Comparison of ENCODE assay signal across 10 cellular contexts in the genomic region with DNA sequence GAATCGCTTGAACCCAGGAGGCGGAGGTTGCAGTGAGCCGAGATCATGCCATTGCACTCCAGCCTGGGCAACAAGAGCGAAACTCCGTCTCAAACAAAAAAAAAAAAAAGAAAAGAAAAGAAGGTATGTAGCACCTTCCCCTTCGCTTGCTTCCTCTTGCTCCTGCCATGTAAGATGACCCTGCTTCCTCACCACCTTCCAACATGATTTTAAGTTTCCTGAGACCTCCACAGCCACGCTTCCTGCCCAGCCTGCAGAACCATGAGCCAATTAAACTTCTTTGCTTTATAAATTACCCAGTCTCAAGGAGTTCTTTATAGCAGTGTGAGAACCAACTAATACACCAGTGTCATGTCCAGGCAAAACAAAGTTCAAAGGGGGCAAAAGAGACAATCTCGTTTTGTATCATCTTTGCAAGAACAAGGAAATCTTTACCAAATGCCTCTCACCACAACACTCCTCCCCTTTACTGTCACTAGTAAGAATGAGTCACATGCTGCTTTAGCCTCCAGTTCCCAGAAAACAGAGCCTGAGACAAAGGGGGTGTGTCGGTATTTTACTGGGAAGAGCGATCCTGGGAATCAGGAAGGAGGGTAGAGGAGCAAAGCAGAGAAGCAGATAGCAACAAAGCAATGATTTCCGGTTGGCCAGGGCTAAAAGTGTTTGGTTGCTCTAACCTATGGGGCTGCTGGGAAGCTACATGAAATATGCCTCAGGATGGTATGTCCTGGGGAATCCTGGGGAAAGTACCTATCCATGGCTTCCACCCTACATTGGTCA. TPM values are rescaled to one million over a fixed set of nuclear protein-coding genes. Genes with fewer than 3 reads are reported as not detected.
DNase-seq lines count a peak whose midpoint lies in the region; ATAC-seq, FAIRE-seq and TF ChIP-seq lines count a peak whose summit lies in the region.
"Had no signal": no experiment of that assay in that cellular context is flagged by ENCODE, and none has a peak within 500 bp of the region (broad histone marks: within the 10 kb centered on the region; RNA-seq: fewer than 3 reads in every experiment).

No MANE protein-coding gene starts in this region.

- H3K9ac ChIP-seq in HepG2 (ENCODE audit: insufficient read depth, low read depth, low read length): no peak overlapping the region; the same call in 1 of the 2 replicates

- ATAC-seq in HepG2 (peak; percentile 63), HG03439 (IDR thresholded peaks at IDR 0.05; ENCODE audit: unreplicated experiment) (no peak)

- H3K4me2 ChIP-seq in HepG2 (ENCODE audit: low read depth, low read length): peak overlapping the region; percentile 63

- CTCF ChIA-PET in HepG2 (lab: Yijun Ruan, JAX; ENCODE audit: low intra/inter-chr PET ratio, low total read pairs): no interaction called here

- FAIRE-seq in HepG2 (lab: Jason Lieb, UNC): no peak

- peak overlapping the region; percentile 61 for H2AFZ ChIP-seq in HepG2 (ENCODE audit: low read length)

- TF ChIP-seq POLR2A in HepG2 (IDR thresholded peaks at IDR 0.05; ENCODE audit: insufficient read depth in 1 of 2, low read depth in 2 of 2, low read length in 2 of 2): no peak

- no TSS peak for BruUV-seq in HepG2 (replicated peaks; lab: Mats Ljungman, UMichigan)

- no peak for TF ChIP-seq CTCF in HepG2 (CRISPR knock-in tag; IDR thresholded peaks at IDR 0.05)

- no peak overlapping the region for H3K4me3 ChIP-seq in HepG2 (replicated peaks in 1 of 3; ENCODE audit: insufficient read depth in 1 of 3, low read depth in 2 of 3, low read length in 3 of 3)

- intact Hi-C loops in HepG2 (cut with micrococcal nuclease; ENCODE audit: unreplicated experiment): no loop called here

- H3K79me2 ChIP-seq in HepG2 (ENCODE audit: insufficient read depth, low read length): no peaks in the 10 kb centered on the region

- TF ChIP-seq EP300 in HepG2 (IDR thresholded peaks at IDR 0.05; ENCODE audit: low read depth in 2 of 2, low read length in 2 of 2): peak in 1 of 2 experiments; percentile 25; a peak in 1 of 4 replicates
- TF ChIP-seq EP300 in HepG2 (CRISPR knock-in tag; IDR thresholded peaks at IDR 0.05; ENCODE audit: borderline replicate concordance): no peak

- no peak for TF ChIP-seq RAD21 in HepG2 (CRISPR knock-in tag; IDR thresholded peaks at IDR 0.05)

- POLR2A ChIA-PET in HepG2 (lab: Yijun Ruan, JAX): interaction anchor here (1.8 kb wide), 1 partner anchor 17 kb away, joined by 8 read pairs; no protein-coding TSS in a partner anchor

- no peaks in the 10 kb centered on the region for H3K9me3 ChIP-seq in HepG2 (ENCODE audit: low read length)

- peaks cover 55% of the 10 kb centered on the region for H3K4me1 ChIP-seq in HepG2 (ENCODE audit: insufficient read depth, low read length)

- WGBS in HepG2 (ENCODE audit: low lambda C conversion rate): 62% methylated on average over 11 of the region's 11 CpGs

- no peaks in the 10 kb centered on the region for H3K27me3 ChIP-seq in HepG2 (ENCODE audit: control insufficient read depth in 1 of 2, insufficient read depth in 2 of 2, low read length in 2 of 2)

- no peaks in the 10 kb centered on the region for H3K36me3 ChIP-seq in HepG2 (replicated peaks in 1 of 2; ENCODE audit: control insufficient read depth in 1 of 2, insufficient read depth in 2 of 2, low read length in 2 of 2)

- no peaks in the 10 kb centered on the region for H4K20me1 ChIP-seq in HepG2 (ENCODE audit: insufficient read depth, low read length)

- H3K27ac ChIP-seq in HepG2 (ENCODE audit: extremely low read length, insufficient read depth, low read length): no peak overlapping the region

- peak; percentile 78 for DNase-seq in AG20443 (ENCODE audit: low spot score)
- DNase-seq in HT1080 (ENCODE audit: low read depth): peak; percentile 87
- DNase-seq in astrocyte of the hippocampus (ENCODE audit: low read depth, low spot score): peak; percentile 80
- DNase-seq in HepG2 (ENCODE audit: low spot score): peak; percentile 62
- DNase-seq in hypothalamus (lab: John Stamatoyannopoulos, UW): no peak
- no peak for DNase-seq in COR-L47 (lab: John Stamatoyannopoulos, UW)
- DNase-seq in pons (ENCODE audit: low spot score): no peak
- DNase-seq: left cardiac atrium, NCI-H446 treated with DMSO at 0.1 percent for 48 hours had no signal

- in situ Hi-C loops in HepG2 (cut with HindIII; ENCODE audit: extremely low pct_ligation_motif_present, low pct_unique_long_range_greater_than_20kb): no loop called here

TF ChIP-seq in HepG2, 621 proteins besides CTCF, POLR2A, EP300 and RAD21 (continues in another document):
- TF ChIP-seq ZNF230 (CRISPR knock-in tag; IDR thresholded peaks at IDR 0.05): no peak
- TF ChIP-seq ZNF552 (CRISPR knock-in tag; IDR thresholded peaks at IDR 0.05; ENCODE audit: borderline replicate concordance): no peak
- no peak for TF ChIP-seq ARNT (IDR thresholded peaks at IDR 0.05)
- TF ChIP-seq MAZ (IDR thresholded peaks at IDR 0.05; ENCODE audit: borderline replicate concordance, low read depth, low read length): no peak
- no peak for TF ChIP-seq MAZ (CRISPR knock-in tag; IDR thresholded peaks at IDR 0.05; ENCODE audit: low read depth)
- no peak for TF ChIP-seq JUNB (CRISPR knock-in tag; IDR thresholded peaks at IDR 0.05; ENCODE audit: borderline replicate concordance)
- TF ChIP-seq ZNF567 (CRISPR knock-in tag; IDR thresholded peaks at IDR 0.05; ENCODE audit: borderline replicate concordance): no peak
- no peak for TF ChIP-seq ZNF776 (CRISPR knock-in tag; IDR thresholded peaks at IDR 0.05)
- no peak for TF ChIP-seq ZNF709 (CRISPR knock-in tag; IDR thresholded peaks at IDR 0.05)
- no peak for TF ChIP-seq ZKSCAN5 (CRISPR knock-in tag; IDR thresholded peaks at IDR 0.05)
- TF ChIP-seq ZNF260 (CRISPR knock-in tag; IDR thresholded peaks at IDR 0.05; ENCODE audit: borderline replicate concordance, low read depth): no peak
- no peak for TF ChIP-seq MIXL1 (CRISPR knock-in tag; IDR thresholded peaks at IDR 0.05)

RNA-seq across cellular contexts. Expression of gene MCHR1, which starts 10.5 kb away (rescaled TPM):
- total RNA-seq in HT1080 (2014; rRNA removed; shearing (Covaris generic)): 0.14 TPM in 1 of 2 replicates, not detected in the other
- not detected in 2 replicates for polyA plus RNA-seq in HT1080 (2015; cell fraction: cytosol; rRNA removed)
- polyA plus RNA-seq in HT1080 (2015; cell fraction: nucleus; rRNA removed): not detected in 2 replicates
- total RNA-seq in HepG2 (2016; rRNA removed; fragmentation: Illumina TruSeq; extraction: Trizol): 0.28 and 0.40 TPM in 2 replicates
- 0.09 and 0.20 TPM in 2 replicates for total RNA-seq in HepG2 (2016; cell fraction: cytosol; rRNA removed; fragmentation: Illumina TruSeq; extraction: Trizol; ENCODE audit: low read depth)
- 0.25 and 0.35 TPM in 2 replicates for total RNA-seq in HepG2 (2016; cell fraction: insoluble cytoplasmic fraction; rRNA removed; fragmentation: Illumina TruSeq; extraction: Trizol)
- total RNA-seq in HepG2 (2016; cell fraction: membrane; rRNA removed; fragmentation: Illumina TruSeq; extraction: Trizol): 0.31 and 0.41 TPM in 2 replicates
- total RNA-seq in HepG2 (2016; cell fraction: nucleus; rRNA removed; fragmentation: Illumina TruSeq; extraction: Trizol): 0.28 and 0.34 TPM in 2 replicates
- polyA plus RNA-seq in HepG2 (2011; rRNA removed): 0.42 and 0.83 TPM in 2 replicates
- 0.38 and 0.42 TPM in 2 replicates for polyA plus RNA-seq in HepG2 (2011; cell fraction: cytosol; rRNA removed)
- polyA plus RNA-seq in HepG2 (2011; cell fraction: nucleus; rRNA removed): 0.08 and 0.24 TPM in 2 replicates
- polyA plus RNA-seq in HepG2 (2012): 0.21 and 0.59 TPM in 2 replicates
- polyA plus RNA-seq in HepG2 (2016; cell fraction: cytosol; fragmentation: Illumina TruSeq; extraction: Trizol; ENCODE audit: low read depth): 0.16 and 0.25 TPM in 2 replicates
- polyA plus RNA-seq in HepG2 (2016; cell fraction: insoluble cytoplasmic fraction; fragmentation: Illumina TruSeq; extraction: Trizol; ENCODE audit: low read depth): 0.35 and 0.46 TPM in 2 replicates
- 0.16 and 0.31 TPM in 2 replicates for polyA plus RNA-seq in HepG2 (2016; cell fraction: membrane; fragmentation: Illumina TruSeq; extraction: Trizol; ENCODE audit: low read depth)
- 0.25 TPM in 1 of 2 replicates, not detected in the other for polyA plus RNA-seq in HepG2 (2016; cell fraction: nucleus; fragmentation: Illumina TruSeq; extraction: Trizol; ENCODE audit: insufficient read depth, low read depth)
- polyA minus RNA-seq in HepG2 (2011; rRNA and poly(A)+ RNA removed; ENCODE audit: low replicate concordance): 2.8 TPM in 1 of 2 replicates, not detected in the other
- polyA minus RNA-seq in HepG2 (2011; cell fraction: cytosol; rRNA and poly(A)+ RNA removed): not detected in 2 replicates
- not detected in 2 replicates for polyA minus RNA-seq in HepG2 (2011; cell fraction: nucleus; rRNA and poly(A)+ RNA removed)

RNA-seq across cellular contexts. Expression of gene MRTFA, which starts 32.3 kb away (rescaled TPM):
- total RNA-seq in HT1080 (2014; rRNA removed; shearing (Covaris generic)): 23.6 and 23.9 TPM in 2 replicates
- polyA plus RNA-seq in HT1080 (2015; cell fraction: cytosol; rRNA removed): 21.5 and 24.0 TPM in 2 replicates
- polyA plus RNA-seq in HT1080 (2015; cell fraction: nucleus; rRNA removed): 33.8 and 40.8 TPM in 2 replicates
- total RNA-seq in HepG2 (2016; rRNA removed; fragmentation: Illumina TruSeq; extraction: Trizol): 8.2 and 9.9 TPM in 2 replicates
- total RNA-seq in HepG2 (2016; cell fraction: cytosol; rRNA removed; fragmentation: Illumina TruSeq; extraction: Trizol; ENCODE audit: low read depth): 10.0 and 14.3 TPM in 2 replicates
- 5.1 and 7.9 TPM in 2 replicates for total RNA-seq in HepG2 (2016; cell fraction: insoluble cytoplasmic fraction; rRNA removed; fragmentation: Illumina TruSeq; extraction: Trizol)
- total RNA-seq in HepG2 (2016; cell fraction: membrane; rRNA removed; fragmentation: Illumina TruSeq; extraction: Trizol): 4.8 and 7.5 TPM in 2 replicates
- total RNA-seq in HepG2 (2016; cell fraction: nucleus; rRNA removed; fragmentation: Illumina TruSeq; extraction: Trizol): 11.0 and 11.8 TPM in 2 replicates
- polyA plus RNA-seq in HepG2 (2011; rRNA removed): 2.4 TPM in 2 replicates
- polyA plus RNA-seq in HepG2 (2011; cell fraction: cytosol; rRNA removed): 2.0 and 2.1 TPM in 2 replicates
- 12.6 and 14.1 TPM in 2 replicates for polyA plus RNA-seq in HepG2 (2011; cell fraction: nucleus; rRNA removed)
- polyA plus RNA-seq in HepG2 (2012): 5.7 and 10.2 TPM in 2 replicates
- polyA plus RNA-seq in HepG2 (2016; cell fraction: cytosol; fragmentation: Illumina TruSeq; extraction: Trizol; ENCODE audit: low read depth): 0.74 and 0.75 TPM in 2 replicates
- polyA plus RNA-seq in HepG2 (2016; cell fraction: insoluble cytoplasmic fraction; fragmentation: Illumina TruSeq; extraction: Trizol; ENCODE audit: low read depth): 5.4 and 8.3 TPM in 2 replicates
- polyA plus RNA-seq in HepG2 (2016; cell fraction: membrane; fragmentation: Illumina TruSeq; extraction: Trizol; ENCODE audit: low read depth): 1.4 and 1.8 TPM in 2 replicates
- 13.8 and 15.2 TPM in 2 replicates for polyA plus RNA-seq in HepG2 (2016; cell fraction: nucleus; fragmentation: Illumina TruSeq; extraction: Trizol; ENCODE audit: insufficient read depth, low read depth)
- 19.1 and 29.6 TPM in 2 replicates for polyA minus RNA-seq in HepG2 (2011; rRNA and poly(A)+ RNA removed; ENCODE audit: low replicate concordance)
- 12.1 and 18.0 TPM in 2 replicates for polyA minus RNA-seq in HepG2 (2011; cell fraction: cytosol; rRNA and poly(A)+ RNA removed)
- polyA minus RNA-seq in HepG2 (2011; cell fraction: nucleus; rRNA and poly(A)+ RNA removed): 24.1 and 32.1 TPM in 2 replicates

Comparison
In these comparisons a context has a peak if more than half of its experiments do, and no peak if none do; other contexts are left out.
1. DNase-seq: peak in AG20443 (single experiment), HT1080 (single experiment), astrocyte of the hippocampus (single experiment) and HepG2 (single experiment); none in hypothalamus (0 of 51), COR-L47 (single experiment) and pons (single experiment).